Comparison of ENCODE assay signal across 1 cellular context in the genomic region with DNA sequence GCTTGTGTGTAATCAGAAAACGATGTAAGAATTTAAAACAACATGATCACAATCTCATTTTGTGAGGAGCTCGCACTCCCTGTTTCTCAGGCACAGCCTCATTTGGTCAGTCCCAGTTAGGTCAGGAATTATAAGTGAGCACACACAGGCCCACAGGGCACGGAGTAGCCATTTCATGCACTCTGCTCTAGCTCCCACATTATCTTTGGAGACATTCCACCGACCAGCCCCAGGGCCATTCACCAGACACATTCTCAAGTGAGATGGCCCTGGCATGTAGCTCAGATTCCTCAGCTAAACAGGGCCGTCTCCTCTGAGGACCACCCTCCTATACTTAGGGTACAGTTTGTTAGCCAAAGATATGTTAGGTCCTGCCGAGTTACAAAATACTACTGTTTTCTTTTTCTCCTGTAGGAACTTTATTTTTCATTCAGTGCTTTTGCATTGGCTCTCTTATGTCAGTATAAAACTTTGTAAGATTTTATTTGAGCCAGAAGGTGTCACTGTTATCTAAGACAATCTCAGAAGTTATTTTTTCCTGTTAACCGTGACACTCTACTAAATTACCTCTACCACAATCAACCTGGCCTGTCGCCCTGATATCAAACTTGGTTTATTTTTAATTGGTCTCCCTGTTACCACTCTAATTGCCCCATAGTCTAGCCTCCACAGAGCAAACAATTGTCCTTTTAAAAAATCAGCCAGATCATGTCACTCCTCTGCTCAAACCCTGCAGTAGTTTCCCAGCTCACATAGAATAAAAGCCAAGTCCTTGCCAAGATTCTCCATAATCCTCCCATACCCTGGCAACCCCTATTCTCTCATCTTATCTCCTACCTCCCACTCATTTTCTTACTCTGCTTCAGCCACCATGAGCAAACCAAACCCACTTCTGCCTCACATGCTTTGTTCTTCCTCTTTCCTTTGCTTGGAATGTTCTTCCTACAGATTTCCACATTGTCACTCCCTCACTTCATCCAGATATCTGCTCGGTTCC.
TF ChIP-seq lines count a peak whose summit lies in the region.

No MANE protein-coding gene starts in this region.

TF ChIP-seq in H1, 55 proteins besides CTCF, POLR2A, EP300 and RAD21:
- TF ChIP-seq, protein P1, sequence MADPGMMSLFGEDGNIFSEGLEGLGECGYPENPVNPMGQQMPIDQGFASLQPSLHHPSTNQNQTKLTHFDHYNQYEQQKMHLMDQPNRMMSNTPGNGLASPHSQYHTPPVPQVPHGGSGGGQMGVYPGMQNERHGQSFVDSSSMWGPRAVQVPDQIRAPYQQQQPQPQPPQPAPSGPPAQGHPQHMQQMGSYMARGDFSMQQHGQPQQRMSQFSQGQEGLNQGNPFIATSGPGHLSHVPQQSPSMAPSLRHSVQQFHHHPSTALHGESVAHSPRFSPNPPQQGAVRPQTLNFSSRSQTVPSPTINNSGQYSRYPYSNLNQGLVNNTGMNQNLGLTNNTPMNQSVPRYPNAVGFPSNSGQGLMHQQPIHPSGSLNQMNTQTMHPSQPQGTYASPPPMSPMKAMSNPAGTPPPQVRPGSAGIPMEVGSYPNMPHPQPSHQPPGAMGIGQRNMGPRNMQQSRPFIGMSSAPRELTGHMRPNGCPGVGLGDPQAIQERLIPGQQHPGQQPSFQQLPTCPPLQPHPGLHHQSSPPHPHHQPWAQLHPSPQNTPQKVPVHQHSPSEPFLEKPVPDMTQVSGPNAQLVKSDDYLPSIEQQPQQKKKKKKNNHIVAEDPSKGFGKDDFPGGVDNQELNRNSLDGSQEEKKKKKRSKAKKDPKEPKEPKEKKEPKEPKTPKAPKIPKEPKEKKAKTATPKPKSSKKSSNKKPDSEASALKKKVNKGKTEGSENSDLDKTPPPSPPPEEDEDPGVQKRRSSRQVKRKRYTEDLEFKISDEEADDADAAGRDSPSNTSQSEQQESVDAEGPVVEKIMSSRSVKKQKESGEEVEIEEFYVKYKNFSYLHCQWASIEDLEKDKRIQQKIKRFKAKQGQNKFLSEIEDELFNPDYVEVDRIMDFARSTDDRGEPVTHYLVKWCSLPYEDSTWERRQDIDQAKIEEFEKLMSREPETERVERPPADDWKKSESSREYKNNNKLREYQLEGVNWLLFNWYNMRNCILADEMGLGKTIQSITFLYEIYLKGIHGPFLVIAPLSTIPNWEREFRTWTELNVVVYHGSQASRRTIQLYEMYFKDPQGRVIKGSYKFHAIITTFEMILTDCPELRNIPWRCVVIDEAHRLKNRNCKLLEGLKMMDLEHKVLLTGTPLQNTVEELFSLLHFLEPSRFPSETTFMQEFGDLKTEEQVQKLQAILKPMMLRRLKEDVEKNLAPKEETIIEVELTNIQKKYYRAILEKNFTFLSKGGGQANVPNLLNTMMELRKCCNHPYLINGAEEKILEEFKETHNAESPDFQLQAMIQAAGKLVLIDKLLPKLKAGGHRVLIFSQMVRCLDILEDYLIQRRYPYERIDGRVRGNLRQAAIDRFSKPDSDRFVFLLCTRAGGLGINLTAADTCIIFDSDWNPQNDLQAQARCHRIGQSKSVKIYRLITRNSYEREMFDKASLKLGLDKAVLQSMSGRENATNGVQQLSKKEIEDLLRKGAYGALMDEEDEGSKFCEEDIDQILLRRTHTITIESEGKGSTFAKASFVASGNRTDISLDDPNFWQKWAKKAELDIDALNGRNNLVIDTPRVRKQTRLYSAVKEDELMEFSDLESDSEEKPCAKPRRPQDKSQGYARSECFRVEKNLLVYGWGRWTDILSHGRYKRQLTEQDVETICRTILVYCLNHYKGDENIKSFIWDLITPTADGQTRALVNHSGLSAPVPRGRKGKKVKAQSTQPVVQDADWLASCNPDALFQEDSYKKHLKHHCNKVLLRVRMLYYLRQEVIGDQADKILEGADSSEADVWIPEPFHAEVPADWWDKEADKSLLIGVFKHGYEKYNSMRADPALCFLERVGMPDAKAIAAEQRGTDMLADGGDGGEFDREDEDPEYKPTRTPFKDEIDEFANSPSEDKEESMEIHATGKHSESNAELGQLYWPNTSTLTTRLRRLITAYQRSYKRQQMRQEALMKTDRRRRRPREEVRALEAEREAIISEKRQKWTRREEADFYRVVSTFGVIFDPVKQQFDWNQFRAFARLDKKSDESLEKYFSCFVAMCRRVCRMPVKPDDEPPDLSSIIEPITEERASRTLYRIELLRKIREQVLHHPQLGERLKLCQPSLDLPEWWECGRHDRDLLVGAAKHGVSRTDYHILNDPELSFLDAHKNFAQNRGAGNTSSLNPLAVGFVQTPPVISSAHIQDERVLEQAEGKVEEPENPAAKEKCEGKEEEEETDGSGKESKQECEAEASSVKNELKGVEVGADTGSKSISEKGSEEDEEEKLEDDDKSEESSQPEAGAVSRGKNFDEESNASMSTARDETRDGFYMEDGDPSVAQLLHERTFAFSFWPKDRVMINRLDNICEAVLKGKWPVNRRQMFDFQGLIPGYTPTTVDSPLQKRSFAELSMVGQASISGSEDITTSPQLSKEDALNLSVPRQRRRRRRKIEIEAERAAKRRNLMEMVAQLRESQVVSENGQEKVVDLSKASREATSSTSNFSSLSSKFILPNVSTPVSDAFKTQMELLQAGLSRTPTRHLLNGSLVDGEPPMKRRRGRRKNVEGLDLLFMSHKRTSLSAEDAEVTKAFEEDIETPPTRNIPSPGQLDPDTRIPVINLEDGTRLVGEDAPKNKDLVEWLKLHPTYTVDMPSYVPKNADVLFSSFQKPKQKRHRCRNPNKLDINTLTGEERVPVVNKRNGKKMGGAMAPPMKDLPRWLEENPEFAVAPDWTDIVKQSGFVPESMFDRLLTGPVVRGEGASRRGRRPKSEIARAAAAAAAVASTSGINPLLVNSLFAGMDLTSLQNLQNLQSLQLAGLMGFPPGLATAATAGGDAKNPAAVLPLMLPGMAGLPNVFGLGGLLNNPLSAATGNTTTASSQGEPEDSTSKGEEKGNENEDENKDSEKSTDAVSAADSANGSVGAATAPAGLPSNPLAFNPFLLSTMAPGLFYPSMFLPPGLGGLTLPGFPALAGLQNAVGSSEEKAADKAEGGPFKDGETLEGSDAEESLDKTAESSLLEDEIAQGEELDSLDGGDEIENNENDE (IDR thresholded peaks at IDR 0.05; ENCODE audit: insufficient replicate concordance, low read length) = no peak
- TF ChIP-seq USF2 (IDR thresholded peaks at IDR 0.05; ENCODE audit: low read length) (no peak), ATF2 (IDR thresholded peaks at IDR 0.05; ENCODE audit: low read length) (no peak), TEAD4 (IDR thresholded peaks at IDR 0.05; ENCODE audit: low read depth, low read length) (0 out of 2 replicates have a peak, but pooled peaks have one; percentile 50), SIRT6 (IDR thresholded peaks at IDR 0.05; ENCODE audit: low read length) (no peak), RXRA (IDR thresholded peaks at IDR 0.05; ENCODE audit: insufficient read depth, low read depth, low read length) (no peak), ASH2L (IDR thresholded peaks at IDR 0.05; ENCODE audit: low read length) (no peak), JUN (IDR thresholded peaks at IDR 0.05; ENCODE audit: low read depth, low read length) (no peak)
- TF ChIP-seq, protein P2, sequence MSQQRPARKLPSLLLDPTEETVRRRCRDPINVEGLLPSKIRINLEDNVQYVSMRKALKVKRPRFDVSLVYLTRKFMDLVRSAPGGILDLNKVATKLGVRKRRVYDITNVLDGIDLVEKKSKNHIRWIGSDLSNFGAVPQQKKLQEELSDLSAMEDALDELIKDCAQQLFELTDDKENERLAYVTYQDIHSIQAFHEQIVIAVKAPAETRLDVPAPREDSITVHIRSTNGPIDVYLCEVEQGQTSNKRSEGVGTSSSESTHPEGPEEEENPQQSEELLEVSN (IDR thresholded peaks at IDR 0.05) = no peak
